In genomic region chr11:84740050-84740449, GRCh38 we compare ENCODE assay signal across 18 cellular contexts.
"Had no signal": no experiment of that assay in that cellular context is flagged by ENCODE, and none has a peak within 500 bp of the region (broad histone marks: within the 10 kb centered on the region; RNA-seq: fewer than 3 reads in every experiment).

No MANE protein-coding gene starts in this region.

- H3K36me3 Mint-ChIP-seq: mesothelial cell of epicardium had no signal

- H3K4me1 Mint-ChIP-seq: mesothelial cell of epicardium had no signal

- H3K27ac Mint-ChIP-seq: dendritic cell treated with granulocyte-macrophage colony-stimulating factor and Interleukin-4, amounts not matched to agents 40 ng/mL and 50 ng/mL, for 4 days; effector memory CD8-positive, alpha-beta T cell; mesothelial cell of epicardium had no signal

- H3K4me3 Mint-ChIP-seq: dendritic cell treated with granulocyte-macrophage colony-stimulating factor and Interleukin-4, amounts not matched to agents 40 ng/mL and 50 ng/mL, for 4 days; effector memory CD8-positive, alpha-beta T cell; mesothelial cell of epicardium had no signal

- H3K4me1 ChIP-seq: colonic mucosa, esophagus muscularis mucosa, foreskin keratinocyte, gastroesophageal sphincter, heart left ventricle, left lung, lower lobe of right lung had no signal

- H3K4me3 ChIP-seq: colonic mucosa, esophagus muscularis mucosa, gastroesophageal sphincter, heart left ventricle, hepatocyte, left lung, lower lobe of right lung, mucosa of descending colon had no signal

- ATAC-seq: effector memory CD8-positive, alpha-beta T cell; foreskin keratinocyte; gastroesophageal sphincter; heart left ventricle; left cardiac atrium; left lung; left ventricle myocardium superior; lower lobe of right lung; mucosa of descending colon had no signal

- H3K36me3 ChIP-seq: colonic mucosa, esophagus muscularis mucosa, gastroesophageal sphincter, heart left ventricle, left lung, lower lobe of right lung had no signal

- H3K9me3 ChIP-seq: colonic mucosa, esophagus muscularis mucosa, gastroesophageal sphincter, left lung, lower lobe of right lung, mucosa of descending colon had no signal

- H3K27me3 ChIP-seq: colonic mucosa, esophagus muscularis mucosa, foreskin keratinocyte, gastroesophageal sphincter, heart left ventricle, hepatocyte, left lung had no signal

- H3K27ac ChIP-seq: colonic mucosa, esophagus muscularis mucosa, foreskin keratinocyte, gastroesophageal sphincter, heart left ventricle, hepatocyte, left lung, lower lobe of right lung had no signal

- DNase-seq: colonic mucosa; cortex of kidney; effector CD8-positive, alpha-beta T cell; effector memory CD8-positive, alpha-beta T cell; foreskin keratinocyte; hypothalamus; left cardiac atrium; left lung; left ventricle myocardium superior; lower lobe of right lung; mesenchymal stem cell; mucosa of descending colon had no signal

- H3K27me3 Mint-ChIP-seq: dendritic cell treated with granulocyte-macrophage colony-stimulating factor and Interleukin-4, amounts not matched to agents 40 ng/mL and 50 ng/mL, for 4 days; effector memory CD8-positive, alpha-beta T cell had no signal
